1 cellular context compared by ENCODE assay signal in genomic region chr5:64769856-64770255, GRCh38.
TF ChIP-seq lines count a peak whose summit lies in the region.

No MANE protein-coding gene starts in this region.

TF ChIP-seq in endothelial cell of umbilical vein, 7 proteins besides CTCF, POLR2A, EP300 and RAD21 (continued from another document):
- TF ChIP-seq EZH2 (IDR thresholded peaks at IDR 0.05; ENCODE audit: borderline replicate concordance, low read depth, low read length, severe bottlenecking) (no peak), MAX (IDR thresholded peaks at IDR 0.05; ENCODE audit: insufficient read depth, insufficient read length) (no peak), GATA2 (IDR thresholded peaks at IDR 0.05; ENCODE audit: insufficient read depth, insufficient read length, low read depth, low read length) (no peak), MYC (IDR thresholded peaks at IDR 0.05; ENCODE audit: low read depth, low read length) (no peak), FOS (IDR thresholded peaks at IDR 0.05; ENCODE audit: borderline replicate concordance, insufficient read depth, low read length) (no peak)
